Comparison of ENCODE assay signal across 14 cellular contexts in genomic region chr15:66633851-66634250, GRCh38.
"Had no signal": no experiment of that assay in that cellular context is flagged by ENCODE, and none has a peak within 500 bp of the region (broad histone marks: within the 10 kb centered on the region; RNA-seq: fewer than 3 reads in every experiment).

No MANE protein-coding gene starts in this region.

- FAIRE-seq: small intestine had no signal

- DNase-seq: activated CD4-positive, alpha-beta T cell treated with anti-CD3 and anti-CD28 coated beads, Interleukin-2, amount 10 ng/mL, durations not matched to agents 7 days and 5 days; activated CD8-positive, alpha-beta memory T cell treated with anti-CD3 and anti-CD28 coated beads, Interleukin-2, amount 50 U/mL, for 48 hours; activated gamma-delta T cell treated with Interleukin-2 at 50 U/mL for 16 hours; activated T-cell treated with anti-CD3 and anti-CD28 coated beads, Interleukin-2, amount 50 U/mL, for 72 hours; cerebellar nuclear complex; erythroblast; gastrocnemius medialis; heart right ventricle; left cardiac atrium; mammary epithelial cell; natural killer cell; small intestine; stimulated activated CD4-positive, alpha-beta T cell treated with anti-CD3 and anti-CD28 coated beads, Interleukin-4, amount 100 ng/mL, for 4 hours had no signal

- H3K27me3 ChIP-seq: gastrocnemius medialis, heart right ventricle, right atrium auricular region had no signal

- H3K4me1 ChIP-seq: gastrocnemius medialis had no signal

- H3K27ac ChIP-seq: gastrocnemius medialis had no signal

- H3K4me3 ChIP-seq: gastrocnemius medialis, heart right ventricle, right atrium auricular region had no signal

- ATAC-seq: activated T-cell treated with anti-CD3 and anti-CD28 coated beads, Interleukin-2, amount 50 U/mL, for 72 hours; gastrocnemius medialis; heart right ventricle; natural killer cell had no signal

- H3K9me3 ChIP-seq: gastrocnemius medialis, heart right ventricle, right atrium auricular region had no signal

- H3K36me3 ChIP-seq: gastrocnemius medialis, heart right ventricle, right atrium auricular region had no signal
